In the genomic region with DNA sequence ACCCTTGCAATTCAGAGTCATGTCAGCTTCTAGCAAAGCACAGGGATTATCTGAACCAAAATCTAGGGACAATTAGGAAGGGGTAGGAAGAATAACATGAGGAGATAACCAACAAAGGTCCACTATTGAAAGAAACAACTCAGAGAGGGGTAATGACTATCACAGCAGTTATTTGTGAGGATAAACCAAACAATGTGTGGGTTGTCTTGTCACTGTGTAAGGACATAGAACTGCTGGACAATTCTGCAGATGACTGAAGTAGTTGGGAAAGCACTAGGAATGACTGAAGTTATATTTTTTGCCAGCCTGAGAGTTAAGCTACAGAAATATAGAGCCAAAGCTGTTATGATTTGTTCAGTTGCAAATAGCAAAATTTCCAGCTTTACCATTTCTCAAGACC, we compare ENCODE assay signal across 17 cellular contexts.
"Had no signal": no experiment of that assay in that cellular context is flagged by ENCODE, and none has a peak within 500 bp of the region (broad histone marks: within the 10 kb centered on the region; RNA-seq: fewer than 3 reads in every experiment).

No MANE protein-coding gene starts in this region.

- H3K4me3 ChIP-seq: heart left ventricle, psoas muscle, spleen had no signal

- H3K9me3 Mint-ChIP-seq: dendritic cell treated with granulocyte-macrophage colony-stimulating factor and Interleukin-4, amounts not matched to agents 40 ng/mL and 50 ng/mL, for 4 days; endodermal cell had no signal

- H3K9ac ChIP-seq: parathyroid adenoma had no signal

- H3K27me3 ChIP-seq: foreskin keratinocyte, heart left ventricle, spleen had no signal

- DNase-seq: effector CD4-positive, alpha-beta T cell; endodermal cell; erythroblast; foreskin keratinocyte; heart left ventricle; psoas muscle; spleen; stimulated activated CD4-positive, alpha-beta T cell treated with anti-CD3 and anti-CD28 coated beads, Interleukin-15, amount 100 ng/mL, for 24 hours; stimulated activated CD4-positive, alpha-beta T cell treated with anti-CD3 and anti-CD28 coated beads, Interleukin-1b, Interleukin-23, amount 100 ng/mL, for 48 hours; stimulated activated CD4-positive, alpha-beta T cell treated with anti-CD3 and anti-CD28 coated beads, Interleukin-4, amount 100 ng/mL, for 24 hours; trophoblast cell had no signal

- H3K4me1 Mint-ChIP-seq: stimulated activated memory B cell treated with anti-CD40 and anti-IgM and Interleukin-4, amounts not matched to agents 10 μg/mL and 1 μg/mL and 100 μg/mL, for 72 hours had no signal

- H3K27ac ChIP-seq: foreskin keratinocyte, heart left ventricle, parathyroid adenoma, psoas muscle, spleen had no signal

- H3K4me3 Mint-ChIP-seq: dendritic cell treated with granulocyte-macrophage colony-stimulating factor and Interleukin-4, amounts not matched to agents 40 ng/mL and 50 ng/mL, for 4 days; endodermal cell; natural killer cell treated with Interleukin-12 subunit alpha and Interleukin-12 subunit beta and Interleukin-15 and Interleukin-18, amount 100 ng/mL, for 72 hours; stimulated activated memory B cell treated with anti-CD40 and anti-IgM and Interleukin-4, amounts not matched to agents 10 μg/mL and 1 μg/mL and 100 μg/mL, for 72 hours; stimulated activated naive CD8-positive, alpha-beta T cell treated with anti-CD3 and anti-CD28 coated beads, Interleukin-15, Interleukin-2, amounts not matched to agents 100 ng/mL and 50 ng/mL, for 24 hours had no signal

- H3K36me3 ChIP-seq: heart left ventricle, spleen had no signal

- H3K4me1 ChIP-seq: foreskin keratinocyte, heart left ventricle, parathyroid adenoma, psoas muscle, spleen had no signal

- H3K36me3 Mint-ChIP-seq: natural killer cell treated with Interleukin-12 subunit alpha and Interleukin-12 subunit beta and Interleukin-15 and Interleukin-18, amount 100 ng/mL, for 72 hours; stimulated activated memory B cell treated with anti-CD40 and anti-IgM and Interleukin-4, amounts not matched to agents 10 μg/mL and 1 μg/mL and 100 μg/mL, for 72 hours had no signal

- H2AFZ ChIP-seq: parathyroid adenoma had no signal

- ATAC-seq: foreskin keratinocyte; heart left ventricle; natural killer cell treated with Interleukin-12 subunit alpha and Interleukin-12 subunit beta and Interleukin-15 and Interleukin-18, amount 100 ng/mL, for 72 hours; psoas muscle; sciatic nerve; stimulated activated memory B cell treated with anti-CD40 and anti-IgM and Interleukin-4, amounts not matched to agents 10 μg/mL and 1 μg/mL and 100 μg/mL, for 72 hours had no signal

- H3K27me3 Mint-ChIP-seq: dendritic cell treated with granulocyte-macrophage colony-stimulating factor and Interleukin-4, amounts not matched to agents 40 ng/mL and 50 ng/mL, for 4 days; natural killer cell treated with Interleukin-12 subunit alpha and Interleukin-12 subunit beta and Interleukin-15 and Interleukin-18, amount 100 ng/mL, for 72 hours; stimulated activated memory B cell treated with anti-CD40 and anti-IgM and Interleukin-4, amounts not matched to agents 10 μg/mL and 1 μg/mL and 100 μg/mL, for 72 hours; stimulated activated naive CD8-positive, alpha-beta T cell treated with anti-CD3 and anti-CD28 coated beads, Interleukin-15, Interleukin-2, amounts not matched to agents 100 ng/mL and 50 ng/mL, for 24 hours had no signal

- H3K9me3 ChIP-seq: heart left ventricle, psoas muscle had no signal
